ENCODE assay signal across 27 cellular contexts in the genomic region with DNA sequence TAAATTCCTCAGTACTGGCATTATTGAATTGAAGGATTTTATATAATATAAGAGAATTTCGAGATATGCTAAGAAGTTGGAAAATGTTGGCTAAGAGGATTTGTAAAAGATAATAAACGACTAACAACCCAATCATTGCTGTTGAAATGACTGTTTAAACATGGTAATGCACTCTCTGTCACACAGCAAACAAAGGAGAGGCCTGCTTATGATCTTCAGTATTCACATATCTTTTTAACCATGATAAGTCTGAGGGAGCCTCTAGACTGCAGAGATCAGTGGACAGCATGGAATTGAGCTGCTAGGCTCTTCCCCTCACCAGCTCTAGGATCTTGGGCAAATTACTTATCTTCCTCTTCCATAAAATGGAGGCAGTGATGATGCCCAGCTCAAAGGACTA.
"Had no signal": no experiment of that assay in that cellular context is flagged by ENCODE, and none has a peak within 500 bp of the region (broad histone marks: within the 10 kb centered on the region; RNA-seq: fewer than 3 reads in every experiment).

No MANE protein-coding gene starts in this region.

- H3K36me3 ChIP-seq: colonic mucosa, neural progenitor cell had no signal

- H3K27me3 ChIP-seq: ascending aorta, cardiac muscle cell, colonic mucosa, neural progenitor cell, suprapubic skin, tibial artery had no signal

- H3K4me1 ChIP-seq: colonic mucosa, psoas muscle had no signal

- FAIRE-seq: endometrium, frontal cortex, keratinocyte had no signal

- H3K27ac ChIP-seq: ascending aorta, cardiac muscle cell, colonic mucosa, neural progenitor cell, parathyroid adenoma, psoas muscle, suprapubic skin, tibial artery had no signal

- H3K4me3 ChIP-seq: ascending aorta, cardiac muscle cell, colonic mucosa, neural progenitor cell, psoas muscle, suprapubic skin, tibial artery had no signal

- DNase-seq: activated B cell treated with CpG ODN at 0.5 μM for 24 hours; activated CD4-positive, alpha-beta memory T cell treated with anti-CD3 and anti-CD28 coated beads for 36 hours; activated CD8-positive, alpha-beta memory T cell treated with anti-CD3 and anti-CD28 coated beads, Interleukin-2, amount 50 U/mL, for 4 hours; activated effector memory CD4-positive, alpha-beta T cell treated with anti-CD3 and anti-CD28 coated beads, Interleukin-2, amount 50 U/mL, for 16 hours; activated naive CD4-positive, alpha-beta T cell treated with anti-CD3 and anti-CD28 coated beads, Interleukin-2, amount 10 ng/mL, durations not matched to agents 7 days and 5 days; activated naive CD8-positive, alpha-beta T cell treated with anti-CD3 and anti-CD28 coated beads, Interleukin-2, amount 10 ng/mL, durations not matched to agents 7 days and 5 days; activated T-cell treated with anti-CD3 and anti-CD28 coated beads, Interleukin-2, amount 50 U/mL, for 1 hour; cerebellar nuclear complex; colonic mucosa; effector CD8-positive, alpha-beta T cell; left cardiac atrium; mammary epithelial cell; naive B cell; occipital lobe; psoas muscle; stimulated activated CD4-positive, alpha-beta T cell treated with anti-CD3 and anti-CD28 coated beads, Interleukin-15, amount 100 ng/mL, for 24 hours; stimulated activated CD4-positive, alpha-beta T cell treated with anti-CD3 and anti-CD28 coated beads, Interleukin-2, amount 100 ng/mL, for 24 hours; stimulated activated naive CD4-positive, alpha-beta T cell; tibial artery had no signal

- H3K9me3 ChIP-seq: ascending aorta, colonic mucosa, psoas muscle, suprapubic skin, tibial artery had no signal

- H3K4me2 ChIP-seq: neural progenitor cell had no signal

- ATAC-seq: left cardiac atrium, psoas muscle had no signal
